Comparison of ENCODE assay signal across 8 cellular contexts in genomic region chr17:79836952-79837887, GRCh38. TPM values are rescaled to one million over a fixed set of nuclear protein-coding genes. Genes with fewer than 3 reads are reported as not detected.
DNase-seq lines count a peak whose midpoint lies in the region; ATAC-seq, FAIRE-seq and TF ChIP-seq lines count a peak whose summit lies in the region.

No MANE protein-coding gene starts in this region.

- H3K4me3 Mint-ChIP-seq in memory B cell: peak overlapping the region; percentile 99

- ATAC-seq in HG03066 (IDR thresholded peaks at IDR 0.05; ENCODE audit: low read depth, unreplicated experiment) (peak; percentile 39), memory B cell (ENCODE audit: low read depth) (peak; percentile 28), thoracic aorta (ENCODE audit: insufficient number of reproducible peaks, low FRiP score, low read depth) (no peak)

- DNase-seq in GM03348 (ENCODE audit: low spot score) (peak; percentile 67), SK-MEL-5 (ENCODE audit: low read depth, low spot score) (peak; percentile 84), dedifferentiated amniotic fluid mesenchymal stem cell (ENCODE audit: extremely low spot score) (peak; percentile 37), memory B cell (ENCODE audit: low spot score in 2 of 2) (peak; percentile 54 to 57), thoracic aorta (ENCODE audit: low spot score) (no peak), HTR-8/SVneo (ENCODE audit: insufficient read length, low spot score) (no peak)
- DNase-seq in central memory CD4-positive, alpha-beta T cell: no peak

- H3K27me3 ChIP-seq in thoracic aorta (replicated peaks; ENCODE audit: insufficient read depth): peaks cover 17% of the 10 kb centered on the region

- H3K4me3 ChIP-seq in thoracic aorta: peak overlapping the region; percentile 90

- no peaks in the 10 kb centered on the region for H3K9me3 Mint-ChIP-seq in memory B cell

- peaks cover 10% of the 10 kb centered on the region for H3K27me3 Mint-ChIP-seq in memory B cell

- H3K36me3 ChIP-seq in thoracic aorta: peaks cover 19% of the 10 kb centered on the region

- in situ Hi-C loops in SK-MEL-5 (cut with HindIII; ENCODE audit: low pct_unique_long_range_greater_than_20kb, low sequenced_read_pairs): no loop called here

- no peak for FAIRE-seq in HTR-8/SVneo (lab: Jason Lieb, UNC)

- H3K4me1 ChIP-seq in thoracic aorta (ENCODE audit: control insufficient read depth in 1 of 2, low read depth in 2 of 2): peaks cover 39 to 54% of the 10 kb centered on the region in 2 donors

- H3K36me3 Mint-ChIP-seq in memory B cell: peaks cover 16% of the 10 kb centered on the region

- H3K27ac Mint-ChIP-seq in memory B cell: no peak overlapping the region

- peaks cover 25% of the 10 kb centered on the region for H3K4me1 Mint-ChIP-seq in memory B cell

- no peak overlapping the region for H3K27ac ChIP-seq in thoracic aorta

- no peak for TF ChIP-seq CTCF in thoracic aorta (IDR thresholded peaks at IDR 0.05)

- H3K9me3 ChIP-seq in thoracic aorta: no peaks in the 10 kb centered on the region

RNA-seq across cellular contexts. Expression of gene CBX4, which starts 2.0 kb away (rescaled TPM):
- 120 and 128 TPM in 2 replicates for total RNA-seq in SK-MEL-5 (2014; rRNA removed; shearing (Covaris generic))
- 243 and 286 TPM in 2 replicates for polyA plus RNA-seq in SK-MEL-5 (2015; cell fraction: cytosol; rRNA removed)
- polyA plus RNA-seq in SK-MEL-5 (2015; cell fraction: nucleus; rRNA removed): 260 and 320 TPM in 2 replicates
- 10 to 100 TPM in 1 of 2 donors, 1 to 10 TPM in 1; 6.2 to 10.4 TPM for total RNA-seq in thoracic aorta

RNA-seq across cellular contexts. Expression of gene CBX8, which starts 40.3 kb away (rescaled TPM):
- 31.3 and 34.4 TPM in 2 replicates for total RNA-seq in SK-MEL-5 (2014; rRNA removed; shearing (Covaris generic))
- polyA plus RNA-seq in SK-MEL-5 (2015; cell fraction: cytosol; rRNA removed): 16.1 and 27.3 TPM in 2 replicates
- polyA plus RNA-seq in SK-MEL-5 (2015; cell fraction: nucleus; rRNA removed): 30.6 and 35.7 TPM in 2 replicates
- total RNA-seq in thoracic aorta: 1 to 10 TPM in 1 of 2 donors, under 1 TPM in 1; 0.71 to 7.4 TPM

RNA-seq across cellular contexts. Expression of gene CBX2, which starts 59.3 kb away (rescaled TPM):
- 18.0 and 18.4 TPM in 2 replicates for total RNA-seq in SK-MEL-5 (2014; rRNA removed; shearing (Covaris generic))
- polyA plus RNA-seq in SK-MEL-5 (2015; cell fraction: cytosol; rRNA removed): 24.5 and 29.7 TPM in 2 replicates
- 59.6 and 70.5 TPM in 2 replicates for polyA plus RNA-seq in SK-MEL-5 (2015; cell fraction: nucleus; rRNA removed)
- under 1 TPM in 1 of 2 donors, not detected in 1; 0.14 TPM for total RNA-seq in thoracic aorta

Comparison
In these comparisons a context has a peak if more than half of its experiments do, and no peak if none do; other contexts are left out.
1. DNase-seq: peak in GM03348 (single experiment), SK-MEL-5 (single experiment), dedifferentiated amniotic fluid mesenchymal stem cell (single experiment) and memory B cell (2 of 2); none in thoracic aorta (single experiment), central memory CD4-positive, alpha-beta T cell (single experiment) and HTR-8/SVneo (single experiment).
2. RNA of gene CBX4, which starts 2.0 kb away (total RNA-seq): 120 to 128 TPM in SK-MEL-5; 6.2 to 10.4 TPM in thoracic aorta; every median in the first group is over 10 times any median in the second.
3. RNA of gene CBX2, which starts 59.3 kb away (total RNA-seq): 18.0 to 18.4 TPM in SK-MEL-5; 0.14 TPM in thoracic aorta; every median in the first group is over 10 times any median in the second.